23 cellular contexts compared by ENCODE assay signal in genomic region chr13:104750377-104750776, GRCh38.
DNase-seq lines count a peak whose midpoint lies in the region; ATAC-seq and TF ChIP-seq lines count a peak whose summit lies in the region.
"Had no signal": no experiment of that assay in that cellular context is flagged by ENCODE, and none has a peak within 500 bp of the region (broad histone marks: within the 10 kb centered on the region; RNA-seq: fewer than 3 reads in every experiment).

No MANE protein-coding gene starts in this region.

- peaks cover 3% of the 10 kb centered on the region for H3K4me1 ChIP-seq in mesenchymal stem cell (ENCODE audit: control insufficient read depth, insufficient read depth, low read depth, low read length)
- no peaks in the 10 kb centered on the region for H3K4me1 ChIP-seq in right cardiac atrium (ENCODE audit: control insufficient read depth, insufficient read depth, low read length)
- H3K4me1 ChIP-seq: BLaER1 treated with 17β-estradiol and CSF1 and Interleukin-3, amounts not matched to agents 10 nM and 100 nM; tibial nerve had no signal

- no peaks in the 10 kb centered on the region for H3K4me1 Mint-ChIP-seq in T-helper 17 cell
- H3K4me1 Mint-ChIP-seq: immature natural killer cell had no signal

- no peaks in the 10 kb centered on the region for H3K9me3 ChIP-seq in mesenchymal stem cell (ENCODE audit: control insufficient read depth, low read length)
- no peaks in the 10 kb centered on the region for H3K9me3 ChIP-seq in T-helper 17 cell (ENCODE audit: control insufficient read depth, low read length, poor library complexity, severe bottlenecking)
- H3K9me3 ChIP-seq in right cardiac atrium (ENCODE audit: control insufficient read depth, low read length), result no peaks in the 10 kb centered on the region
- H3K9me3 ChIP-seq: BLaER1 treated with 17β-estradiol and CSF1 and Interleukin-3, amounts not matched to agents 10 nM and 100 nM; tibial nerve had no signal

- H3K36me3 ChIP-seq in mesenchymal stem cell (ENCODE audit: control insufficient read depth in 1 of 2, insufficient read depth in 2 of 2, low read depth in 1 of 2, low read length in 2 of 2), result no peaks in the 10 kb centered on the region
- H3K36me3 ChIP-seq: BLaER1 treated with 17β-estradiol and CSF1 and Interleukin-3, amounts not matched to agents 10 nM and 100 nM; tibial nerve; WERI-Rb-1 had no signal

- no peak for TF ChIP-seq CTCF in epithelial cell of esophagus (IDR thresholded peaks at IDR 0.05; ENCODE audit: insufficient read depth, low read depth, low read length, missing control alignments)

- no peak overlapping the region for H3K4me3 Mint-ChIP-seq in T-helper 17 cell
- H3K4me3 Mint-ChIP-seq: immature natural killer cell had no signal

- H3K27ac ChIP-seq in mesenchymal stem cell (ENCODE audit: low read length, poor library complexity, severe bottlenecking) (peak overlapping the region; percentile 76), right cardiac atrium (ENCODE audit: low read length) (no peak overlapping the region)
- H3K27ac ChIP-seq: BLaER1 treated with 17β-estradiol and CSF1 and Interleukin-3, amounts not matched to agents 10 nM and 100 nM; tibial nerve; WERI-Rb-1 had no signal

- H2BK5ac ChIP-seq in mesenchymal stem cell (ENCODE audit: low read depth, low read length, poor library complexity, severe bottlenecking), result peak overlapping the region; percentile 44

- H3K27me3 Mint-ChIP-seq in T-helper 17 cell, result no peaks in the 10 kb centered on the region

- H3K14ac ChIP-seq in mesenchymal stem cell (ENCODE audit: low read length in 2 of 2), result no peak overlapping the region

- no peak overlapping the region for H3K23ac ChIP-seq in mesenchymal stem cell (ENCODE audit: low read length in 2 of 2)

- H2AK5ac ChIP-seq in mesenchymal stem cell (ENCODE audit: low read length, severe bottlenecking), result no peak overlapping the region

- 71% methylated on average over 1 of the region's 2 CpGs for WGBS in mesenchymal stem cell
- 92% methylated on average over 2 of the region's 2 CpGs for WGBS in right cardiac atrium

- H3K79me1 ChIP-seq in mesenchymal stem cell (replicated peaks; ENCODE audit: low read length, poor library complexity, severe bottlenecking), result no peaks in the 10 kb centered on the region

- no peak overlapping the region for H2BK12ac ChIP-seq in mesenchymal stem cell (ENCODE audit: low read length in 2 of 2)

- H2BK15ac ChIP-seq in mesenchymal stem cell (ENCODE audit: low read depth, poor library complexity, severe bottlenecking), result no peak overlapping the region

- DNase-seq in ACHN (peak; percentile 71), NCI-H226 (peak; percentile 84), epithelial cell of esophagus (ENCODE audit: low read depth) (peak; percentile 88), mesenchymal stem cell (peak; percentile 22), T-helper 17 cell (no peak), NCI-H526 (lab: John Stamatoyannopoulos, UW) (no peak), right cardiac atrium (no peak), cerebellar nuclear complex (lab: John Stamatoyannopoulos, UW) (no peak)
- DNase-seq: activated CD4-positive, alpha-beta T cell treated with anti-CD3 and anti-CD28 coated beads, Interleukin-2, amount 50 U/mL, for 4 hours; activated effector memory CD4-positive, alpha-beta T cell treated with anti-CD3 and anti-CD28 coated beads, Interleukin-2, amount 50 U/mL, for 16 hours; dermis blood vessel endothelial cell; GOT3; immature natural killer cell; NCI-H510A; NK-92 treated with Interleukin-12 subunit alpha and Interleukin-12 subunit beta, amount 100 ng/mL, for 24 hours; occipital lobe; stimulated activated CD4-positive, alpha-beta T cell treated with anti-CD3 and anti-CD28 coated beads, Interleukin-12 subunit alpha, Interleukin-12 subunit beta, amount 100 ng/mL, for 4 hours; stimulated activated CD4-positive, alpha-beta T cell treated with anti-CD3 and anti-CD28 coated beads, Interleukin-4, amount 100 ng/mL, for 4 hours; stimulated activated naive CD8-positive, alpha-beta T cell treated with anti-CD3 and anti-CD28 coated beads, Interleukin-15, Interleukin-2, amounts not matched to agents 100 U/mL and 50 U/mL, for 24 hours; WERI-Rb-1 had no signal

- H2AFZ ChIP-seq in mesenchymal stem cell (ENCODE audit: low read depth, low read length), result no peak overlapping the region

- H3K9ac ChIP-seq in mesenchymal stem cell (ENCODE audit: low read length), result no peak overlapping the region
- H3K9ac ChIP-seq: BLaER1 treated with 17β-estradiol and CSF1 and Interleukin-3, amounts not matched to agents 10 nM and 100 nM had no signal

- ATAC-seq in T-helper 17 cell, result no peak
- no peak for ATAC-seq in right cardiac atrium
- ATAC-seq: Panc1; stimulated activated naive CD8-positive, alpha-beta T cell treated with anti-CD3 and anti-CD28 coated beads, Interleukin-15, Interleukin-2, amounts not matched to agents 100 U/mL and 50 U/mL, for 24 hours had no signal

- H3K4me3 ChIP-seq in epithelial cell of esophagus (ENCODE audit: low read length) (no peak overlapping the region), mesenchymal stem cell (ENCODE audit: insufficient read depth in 1 of 2, low read depth in 1 of 2, low read length in 2 of 2) (no peak overlapping the region), right cardiac atrium (ENCODE audit: low read length) (no peak overlapping the region)
- H3K4me3 ChIP-seq: BLaER1 treated with 17β-estradiol and CSF1 and Interleukin-3, amounts not matched to agents 10 nM and 100 nM; tibial nerve had no signal

- H3K4ac ChIP-seq in mesenchymal stem cell (ENCODE audit: low read depth in 1 of 2, low read length in 2 of 2), result no peak overlapping the region

- no peaks in the 10 kb centered on the region for H3K27me3 ChIP-seq in mesenchymal stem cell (ENCODE audit: control insufficient read depth in 1 of 2, insufficient read depth in 1 of 2, low read length in 2 of 2)
- H3K27me3 ChIP-seq in right cardiac atrium (ENCODE audit: control insufficient read depth, insufficient read depth), result no peaks in the 10 kb centered on the region
- H3K27me3 ChIP-seq: BLaER1 treated with 17β-estradiol and CSF1 and Interleukin-3, amounts not matched to agents 10 nM and 100 nM; tibial nerve had no signal

- no peak overlapping the region for H4K8ac ChIP-seq in mesenchymal stem cell (ENCODE audit: low read length)

- intact Hi-C loops in right cardiac atrium (cut with DNase I), result no loop called here

- no peak overlapping the region for H3K27ac Mint-ChIP-seq in T-helper 17 cell
- H3K27ac Mint-ChIP-seq: immature natural killer cell had no signal

- in situ Hi-C loops in ACHN (cut with HindIII; ENCODE audit: low pct_ligation_motif_present, low pct_unique_long_range_greater_than_20kb, low sequenced_read_pairs), result no loop called here

- H3K4me2 ChIP-seq in mesenchymal stem cell (ENCODE audit: low read length, poor library complexity, severe bottlenecking), result no peak overlapping the region
- H3K4me2 ChIP-seq: BLaER1 treated with 17β-estradiol and CSF1 and Interleukin-3, amounts not matched to agents 10 nM and 100 nM had no signal

- H4K91ac ChIP-seq in mesenchymal stem cell (ENCODE audit: low read length), result no peak overlapping the region

- no peak overlapping the region for H3K18ac ChIP-seq in mesenchymal stem cell (ENCODE audit: low read depth in 1 of 2, low read length in 2 of 2)

- no peaks in the 10 kb centered on the region for H3K36me3 Mint-ChIP-seq in T-helper 17 cell (ENCODE audit: low read depth)
- H3K36me3 Mint-ChIP-seq: immature natural killer cell had no signal

- H2BK120ac ChIP-seq in mesenchymal stem cell (ENCODE audit: low read depth, low read length), result no peak overlapping the region

Comparison
In these comparisons a context has a peak if more than half of its experiments do, and no peak if none do; other contexts are left out.
1. DNase-seq: peak in ACHN (single experiment), NCI-H226 (single experiment), epithelial cell of esophagus (single experiment) and mesenchymal stem cell (single experiment); none in T-helper 17 cell (0 of 3), NCI-H526 (0 of 2), right cardiac atrium (0 of 3) and cerebellar nuclear complex (0 of 2).